ENCODE assay signal across 14 cellular contexts in genomic region chr4:185255868-185256267, GRCh38. TPM values are rescaled to one million over a fixed set of nuclear protein-coding genes. Genes with fewer than 3 reads are reported as not detected.
DNase-seq lines count a peak whose midpoint lies in the region; ATAC-seq, FAIRE-seq and TF ChIP-seq lines count a peak whose summit lies in the region.
"Had no signal": no experiment of that assay in that cellular context is flagged by ENCODE, and none has a peak within 500 bp of the region (broad histone marks: within the 10 kb centered on the region; RNA-seq: fewer than 3 reads in every experiment).

No MANE protein-coding gene starts in this region.

- no peaks in the 10 kb centered on the region for H3K9me3 Mint-ChIP-seq in memory B cell
- H3K9me3 Mint-ChIP-seq: brain, nephron had no signal

- no TSS peak for BruUV-seq in OCI-LY7 (replicated peaks; lab: Mats Ljungman, UMichigan)

- intact Hi-C loops in OCI-LY7 (cut with micrococcal nuclease; ENCODE audit: unreplicated experiment) = no loop called here

- CTCF ChIA-PET in OCI-LY7 (lab: Charles Lee; ENCODE audit: unreplicated experiment) = no interaction called here

- H3K79me2 ChIP-seq in OCI-LY7 (ENCODE audit: insufficient read depth, low read depth, low read length) = peaks cover 14% of the 10 kb centered on the region

- peaks cover 7% of the 10 kb centered on the region; the same call in 1 of the 2 replicates for H3K36me3 ChIP-seq in OCI-LY7 (ENCODE audit: insufficient read depth, low read length)
- H3K36me3 ChIP-seq: left ventricle myocardium inferior had no signal

- H3K4me1 ChIP-seq in OCI-LY7 (ENCODE audit: insufficient read depth, low read length, poor library complexity, severe bottlenecking) = peaks cover 64% of the 10 kb centered on the region

- H3K4me2 ChIP-seq in OCI-LY7 (ENCODE audit: low read length) = peak overlapping the region; percentile 65

- TF ChIP-seq POLR2A in GM12891 (IDR thresholded peaks at IDR 0.05; ENCODE audit: low read depth, low read length) = no peak

- peak overlapping the region; percentile 20; the same call in 1 of the 2 replicates for H2AFZ ChIP-seq in OCI-LY7 (ENCODE audit: low read length)

- H3K27ac Mint-ChIP-seq in memory B cell = peak overlapping the region; percentile 79
- H3K27ac Mint-ChIP-seq: brain, nephron had no signal

- peak overlapping the region; percentile 49 for H3K4me3 Mint-ChIP-seq in memory B cell
- H3K4me3 Mint-ChIP-seq: brain, nephron had no signal

- DNase-seq in GM12891 (ENCODE audit: insufficient read length, low spot score) (no peak), OCI-LY7 (ENCODE audit: low spot score) (no peak), memory B cell (ENCODE audit: low spot score in 2 of 2) (no peak), amygdala (lab: John Stamatoyannopoulos, UW) (no peak), SHP77 (lab: John Stamatoyannopoulos, UW) (no peak), KBM-7 (no peak)
- DNase-seq: left ventricle myocardium inferior; retina; stimulated activated CD4-positive, alpha-beta T cell treated with anti-CD3 and anti-CD28 coated beads, Interleukin-2, amount 100 ng/mL, for 24 hours; tibial artery had no signal

- H3K27ac ChIP-seq in OCI-LY7 (ENCODE audit: low read depth, low read length, poor library complexity, severe bottlenecking) = peak overlapping the region; percentile 25
- H3K27ac ChIP-seq: left ventricle myocardium inferior, SK-N-MC, tibial artery had no signal

- peak; percentile 87 for FAIRE-seq in GM12891 (lab: Jason Lieb, UNC)

- peak overlapping the region; percentile 53 for H3K4me3 ChIP-seq in OCI-LY7 (ENCODE audit: low read depth, low read length, poor library complexity, severe bottlenecking)
- H3K4me3 ChIP-seq: left ventricle myocardium inferior, SK-N-MC, tibial artery had no signal

- H3K9me3 ChIP-seq in OCI-LY7 (ENCODE audit: low read length) = no peaks in the 10 kb centered on the region
- H3K9me3 ChIP-seq: left ventricle myocardium inferior, tibial artery had no signal

- no peak for TF ChIP-seq CTCF in OCI-LY7 (conservative IDR thresholded peaks at IDR 0.05; ENCODE audit: low read length)

- POLR2A ChIA-PET in OCI-LY7 (lab: Charles Lee) = interaction anchor here (0.6 to 3.5 kb wide), 5 partner anchors 9 to 147 kb away, joined by 3 to 26 read pairs (median 3); no protein-coding TSS in a partner anchor

- ATAC-seq in GM21528 (IDR thresholded peaks at IDR 0.05; ENCODE audit: low FRiP score, unreplicated experiment) (peak; percentile 63), memory B cell (ENCODE audit: low read depth) (peak; percentile 81)

- no peaks in the 10 kb centered on the region for H3K9me2 ChIP-seq in OCI-LY7 (ENCODE audit: insufficient read depth, low read length)

- in situ Hi-C loops in KBM-7 (cut with MboI; ENCODE audit: low pct_unique_long_range_greater_than_20kb, low sequenced_read_pairs) = no loop called here

- H3K27me3 Mint-ChIP-seq in memory B cell = no peaks in the 10 kb centered on the region

- peaks cover 3% of the 10 kb centered on the region for H3K36me3 Mint-ChIP-seq in memory B cell

- no peaks in the 10 kb centered on the region for H4K20me1 ChIP-seq in OCI-LY7 (ENCODE audit: insufficient read depth, low read length)

- peaks cover 37% of the 10 kb centered on the region for H3K4me1 Mint-ChIP-seq in memory B cell

TF ChIP-seq in GM12891, 5 proteins besides CTCF, POLR2A, EP300 and RAD21:
- no peak for TF ChIP-seq POU2F2 (IDR thresholded peaks at IDR 0.05; ENCODE audit: low read depth, low read length)
- no peak for TF ChIP-seq SPI1 (IDR thresholded peaks at IDR 0.05; ENCODE audit: low read depth, low read length)
- TF ChIP-seq TAF1 (IDR thresholded peaks at IDR 0.05; ENCODE audit: low read depth, low read length) = no peak
- TF ChIP-seq PAX5 (IDR thresholded peaks at IDR 0.05; ENCODE audit: insufficient read depth, low read length, severe bottlenecking) = no peak
- TF ChIP-seq POLR2AphosphoS5 (IDR thresholded peaks at IDR 0.05; ENCODE audit: low read depth, low read length) = no peak
TF ChIP-seq in GM12891: peak in this region for 0.

RNA-seq across cellular contexts. Expression of gene SNX25, which starts 46.5 kb away (rescaled TPM):
- polyA plus RNA-seq in GM12891 (2012; ENCODE audit: low read depth, missing spikeins) = 63.7 TPM
- total RNA-seq in OCI-LY7 (2014; rRNA removed; shearing (Covaris generic)) = 33.7 and 35.5 TPM in 2 replicates
- 49.4 and 55.6 TPM in 2 replicates for total RNA-seq in OCI-LY7 (2022)

RNA-seq across cellular contexts. Expression of gene CFAP97, which starts 52.1 kb away (rescaled TPM):
- polyA plus RNA-seq in GM12891 (2012; ENCODE audit: low read depth, missing spikeins) = 17.8 TPM
- total RNA-seq in OCI-LY7 (2014; rRNA removed; shearing (Covaris generic)) = 20.4 and 22.7 TPM in 2 replicates
- total RNA-seq in OCI-LY7 (2022) = 54.0 and 57.3 TPM in 2 replicates
